ENCODE assay signal across 26 cellular contexts in genomic region chr13:104854698-104855097, GRCh38.
"Had no signal": no experiment of that assay in that cellular context is flagged by ENCODE, and none has a peak within 500 bp of the region (broad histone marks: within the 10 kb centered on the region; RNA-seq: fewer than 3 reads in every experiment).

No MANE protein-coding gene starts in this region.

- H3K9me3 ChIP-seq: stomach, suprapubic skin, testis, thoracic aorta, thyroid gland, tibial artery, tibial nerve, transverse colon, upper lobe of left lung, upper lobe of right lung, uterus, vagina had no signal

- DNase-seq: stimulated activated CD4-positive, alpha-beta T cell treated with anti-CD3 and anti-CD28 coated beads, Interleukin-1b, Interleukin-23, amount 100 ng/mL, for 48 hours; stimulated activated CD4-positive, alpha-beta T cell treated with anti-CD3 and anti-CD28 coated beads, Interleukin-2, amount 100 ng/mL, for 24 hours; stimulated activated CD4-positive, alpha-beta T cell treated with anti-CD3 and anti-CD28 coated beads, Interleukin-2, amount 100 ng/mL, for 48 hours; stimulated activated CD4-positive, alpha-beta T cell treated with anti-CD3 and anti-CD28 coated beads, Interleukin-4, amount 100 ng/mL, for 1 hour; stimulated activated CD4-positive, alpha-beta T cell treated with anti-CD3 and anti-CD28 coated beads, Interleukin-4, amount 100 ng/mL, for 4 hours; stimulated activated CD8-positive, alpha-beta memory T cell treated with anti-CD3 and anti-CD28 coated beads, Interleukin-4, amount 100 ng/mL, for 48 hours; stimulated activated naive B cell treated with anti-CD40 and anti-IgM and Interleukin-4, amounts not matched to agents 10 μg/mL and 1 μg/mL and 100 μg/mL, for 72 hours; stimulated activated naive CD4-positive, alpha-beta T cell; stimulated activated naive CD4-positive, alpha-beta T cell treated with Interleukin-2 at 50 U/mL for 16 hours; stomach; substantia nigra; testis; thyroid gland; tibial artery; transverse colon; trophoblast cell; upper lobe of right lung; uterus had no signal

- H3K4me3 Mint-ChIP-seq: stimulated activated memory B cell treated with anti-CD40 and anti-IgM and Interleukin-4, amounts not matched to agents 10 μg/mL and 1 μg/mL and 100 μg/mL, for 72 hours; stimulated activated naive B cell treated with anti-CD40 and anti-IgM and Interleukin-4, amounts not matched to agents 10 μg/mL and 1 μg/mL and 100 μg/mL, for 72 hours; stimulated activated naive CD8-positive, alpha-beta T cell treated with anti-CD3 and anti-CD28 coated beads, Interleukin-15, Interleukin-2, amounts not matched to agents 100 ng/mL and 50 ng/mL, for 24 hours; type B pancreatic cell had no signal

- H3K27ac ChIP-seq: stomach, suprapubic skin, testis, thoracic aorta, thyroid gland, tibial artery, tibial nerve, transverse colon, upper lobe of left lung, upper lobe of right lung, uterus, vagina had no signal

- H3K4me3 ChIP-seq: stomach, suprapubic skin, testis, thoracic aorta, thyroid gland, tibial artery, tibial nerve, transverse colon, upper lobe of left lung, upper lobe of right lung, uterus, vagina had no signal

- H3K27ac Mint-ChIP-seq: stimulated activated memory B cell treated with anti-CD40 and anti-IgM and Interleukin-4, amounts not matched to agents 10 μg/mL and 1 μg/mL and 100 μg/mL, for 72 hours; stimulated activated naive B cell treated with anti-CD40 and anti-IgM and Interleukin-4, amounts not matched to agents 10 μg/mL and 1 μg/mL and 100 μg/mL, for 72 hours; stimulated activated naive CD8-positive, alpha-beta T cell treated with anti-CD3 and anti-CD28 coated beads, Interleukin-15, Interleukin-2, amounts not matched to agents 100 ng/mL and 50 ng/mL, for 24 hours; type B pancreatic cell had no signal

- H3K36me3 Mint-ChIP-seq: stimulated activated memory B cell treated with anti-CD40 and anti-IgM and Interleukin-4, amounts not matched to agents 10 μg/mL and 1 μg/mL and 100 μg/mL, for 72 hours; stimulated activated naive B cell treated with anti-CD40 and anti-IgM and Interleukin-4, amounts not matched to agents 10 μg/mL and 1 μg/mL and 100 μg/mL, for 72 hours; type B pancreatic cell had no signal

- H3K36me3 ChIP-seq: stomach, suprapubic skin, thoracic aorta, thyroid gland, tibial artery, tibial nerve, transverse colon, upper lobe of left lung, upper lobe of right lung, uterus, vagina had no signal

- H3K27me3 Mint-ChIP-seq: stimulated activated memory B cell treated with anti-CD40 and anti-IgM and Interleukin-4, amounts not matched to agents 10 μg/mL and 1 μg/mL and 100 μg/mL, for 72 hours; stimulated activated naive B cell treated with anti-CD40 and anti-IgM and Interleukin-4, amounts not matched to agents 10 μg/mL and 1 μg/mL and 100 μg/mL, for 72 hours; stimulated activated naive CD8-positive, alpha-beta T cell treated with anti-CD3 and anti-CD28 coated beads, Interleukin-15, Interleukin-2, amounts not matched to agents 100 ng/mL and 50 ng/mL, for 24 hours; type B pancreatic cell had no signal

- H3K4me1 Mint-ChIP-seq: stimulated activated memory B cell treated with anti-CD40 and anti-IgM and Interleukin-4, amounts not matched to agents 10 μg/mL and 1 μg/mL and 100 μg/mL, for 72 hours; stimulated activated naive B cell treated with anti-CD40 and anti-IgM and Interleukin-4, amounts not matched to agents 10 μg/mL and 1 μg/mL and 100 μg/mL, for 72 hours had no signal

- H3K27me3 ChIP-seq: stomach, suprapubic skin, testis, thyroid gland, tibial artery, tibial nerve, transverse colon, upper lobe of left lung, upper lobe of right lung, uterus, vagina had no signal

- H3K4me1 ChIP-seq: stomach, suprapubic skin, testis, thyroid gland, tibial artery, tibial nerve, transverse colon, upper lobe of left lung, upper lobe of right lung, uterus, vagina had no signal

- H3K9me3 Mint-ChIP-seq: stimulated activated memory B cell treated with anti-CD40 and anti-IgM and Interleukin-4, amounts not matched to agents 10 μg/mL and 1 μg/mL and 100 μg/mL, for 72 hours; stimulated activated naive CD8-positive, alpha-beta T cell treated with anti-CD3 and anti-CD28 coated beads, Interleukin-15, Interleukin-2, amounts not matched to agents 100 ng/mL and 50 ng/mL, for 24 hours; type B pancreatic cell had no signal
